8 cellular contexts compared by ENCODE assay signal in the genomic region with DNA sequence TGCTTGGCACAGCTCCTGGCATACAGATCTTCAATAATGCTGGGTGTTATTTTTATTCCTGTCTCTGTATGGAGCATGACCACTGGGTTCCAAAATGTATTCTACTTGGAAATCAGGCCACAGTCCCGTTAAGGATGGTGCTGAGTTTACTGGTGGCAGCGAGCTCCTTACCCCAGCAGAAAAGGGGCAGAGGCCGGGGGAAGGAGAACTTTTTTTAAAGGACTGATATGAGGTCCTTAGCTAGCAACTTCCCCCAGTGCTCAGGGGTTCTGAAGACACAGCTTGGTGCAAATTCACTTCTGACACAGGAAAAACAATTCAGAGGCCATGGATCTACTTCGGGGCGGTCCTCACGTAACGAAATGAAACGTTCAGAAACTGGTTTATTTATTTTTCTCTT. TPM values are rescaled to one million over a fixed set of nuclear protein-coding genes. Genes with fewer than 3 reads are reported as not detected.
A peak's percentile ranks its signal among the peaks of the same experiment; 100 is the strongest.
DNase-seq lines count a peak whose midpoint lies in the region; ATAC-seq and TF ChIP-seq lines count a peak whose summit lies in the region.

No MANE protein-coding gene starts in this region.

- peak; percentile 1 for ATAC-seq in activated CD4-positive, alpha-beta T cell treated with anti-CD3 and anti-CD28 coated beads for 36 hours
- ATAC-seq in activated CD4-positive, CD25-positive, alpha-beta regulatory T cell treated with anti-CD3 and anti-CD28 coated beads, Interleukin-2, amount 50 U/mL, for 24 hours: no peak

- peaks cover 34% of the 10 kb centered on the region for H3K36me3 Mint-ChIP-seq in activated CD4-positive, alpha-beta T cell treated with anti-CD3 and anti-CD28 coated beads for 36 hours (ENCODE audit: low read depth)

- peaks cover 35% of the 10 kb centered on the region for H3K4me1 Mint-ChIP-seq in activated CD4-positive, alpha-beta T cell treated with anti-CD3 and anti-CD28 coated beads for 36 hours

- CTCF ChIA-PET in activated CD4-positive, alpha-beta T cell treated with anti-CD3 and anti-CD28 coated beads for 36 hours (lab: Charles Lee): interaction anchor here (1.0 to 1.6 kb wide), 3 partner anchors 10 to 39 kb away, joined by 3 to 5 read pairs (median 5); no protein-coding TSS in a partner anchor

- TF ChIP-seq CTCF in SU-DHL-6 (IDR thresholded peaks at IDR 0.05; ENCODE audit: insufficient read depth, low read length, poor library complexity, severe bottlenecking) (no peak), fibroblast of pulmonary artery (IDR thresholded peaks at IDR 0.05; ENCODE audit: low read length, missing control alignments) (no peak)

- H2AFZ ChIP-seq in SU-DHL-6 (ENCODE audit: low read depth, low read length, severe bottlenecking): peak overlapping the region; percentile 50

- peaks cover 17% of the 10 kb centered on the region for H3K36me3 ChIP-seq in SU-DHL-6 (ENCODE audit: low read length)
- H3K36me3 ChIP-seq in rectal smooth muscle tissue (ENCODE audit: control insufficient read depth, insufficient read depth, low read length): no peaks in the 10 kb centered on the region

- DNase-seq in activated CD4-positive, alpha-beta T cell treated with anti-CD3 and anti-CD28 coated beads for 36 hours: no peak
- DNase-seq in activated CD4-positive, alpha-beta T cell treated with anti-CD3 and anti-CD28 coated beads for 1 hour: no peak
- DNase-seq in fibroblast of pulmonary artery (ENCODE audit: low read depth): no peak
- no peak for DNase-seq in stimulated activated naive CD4-positive, alpha-beta T cell treated with Interleukin-2 at 50 U/mL for 16 hours (lab: John Stamatoyannopoulos, UW)
- no peak for DNase-seq in DMS153 treated with DMSO at 0.1 percent for 48 hours (lab: John Stamatoyannopoulos, UW; ENCODE audit: unreplicated experiment)

- H3K27ac Mint-ChIP-seq in activated CD4-positive, alpha-beta T cell treated with anti-CD3 and anti-CD28 coated beads for 36 hours: peak overlapping the region; percentile 87

- H3K27me3 ChIP-seq in SU-DHL-6 (ENCODE audit: low read length) (no peaks in the 10 kb centered on the region), rectal smooth muscle tissue (ENCODE audit: control insufficient read depth, insufficient read depth, low read length) (no peaks in the 10 kb centered on the region)

- H3K27ac ChIP-seq in SU-DHL-6 (ENCODE audit: low read depth, low read length) (no peak overlapping the region), rectal smooth muscle tissue (ENCODE audit: low read depth, low read length) (peak overlapping the region; percentile 96)

- no peaks in the 10 kb centered on the region for H3F3A ChIP-seq in SU-DHL-6 (ENCODE audit: insufficient read depth)

- H3K4me3 ChIP-seq in SU-DHL-6 (ENCODE audit: insufficient read depth, low read length, poor library complexity, severe bottlenecking): peak overlapping the region; percentile 69
- peak overlapping the region; percentile 68 for H3K4me3 ChIP-seq in fibroblast of pulmonary artery (replicated peaks; ENCODE audit: low read depth, low read length)
- peak overlapping the region; percentile 79 for H3K4me3 ChIP-seq in rectal smooth muscle tissue (ENCODE audit: low read length)

- intact Hi-C loops in activated CD4-positive, alpha-beta T cell treated with anti-CD3 and anti-CD28 coated beads for 36 hours (cut with DNase I, micrococcal nuclease): loop anchor here in 1 of 2 experiments (5.0 to 10.0 kb wide), 2 partner anchors 1308 to 1425 kb away; no protein-coding TSS in a partner anchor

- POLR2A ChIA-PET in activated CD4-positive, alpha-beta T cell treated with anti-CD3 and anti-CD28 coated beads for 36 hours (lab: Charles Lee): interaction anchor here (0.7 kb wide), 2 partner anchors 13 to 33 kb away, joined by 3 read pairs; no protein-coding TSS in a partner anchor

- peak overlapping the region; percentile 84 for H3K4me3 Mint-ChIP-seq in activated CD4-positive, alpha-beta T cell treated with anti-CD3 and anti-CD28 coated beads for 36 hours

- H3K27me3 Mint-ChIP-seq in activated CD4-positive, alpha-beta T cell treated with anti-CD3 and anti-CD28 coated beads for 36 hours: no peaks in the 10 kb centered on the region

- no peaks in the 10 kb centered on the region for H3K9me3 Mint-ChIP-seq in activated CD4-positive, alpha-beta T cell treated with anti-CD3 and anti-CD28 coated beads for 36 hours (ENCODE audit: low read depth)

- no peaks in the 10 kb centered on the region for H3K9me2 ChIP-seq in SU-DHL-6 (replicated peaks; ENCODE audit: insufficient read depth, low read length)

- peaks cover 24% of the 10 kb centered on the region for H4K20me1 ChIP-seq in SU-DHL-6 (ENCODE audit: low read depth, low read length)

- H3K4me2 ChIP-seq in SU-DHL-6 (ENCODE audit: low read depth, low read length, poor library complexity, severe bottlenecking): peak overlapping the region; percentile 77

- peak overlapping the region; percentile 85 for H3K9ac ChIP-seq in SU-DHL-6 (ENCODE audit: low read length)
- peak overlapping the region; percentile 90 for H3K9ac ChIP-seq in rectal smooth muscle tissue (ENCODE audit: low read length)

- H3K79me2 ChIP-seq in SU-DHL-6 (ENCODE audit: insufficient read depth, low read length): peaks cover 41% of the 10 kb centered on the region

- H3K4me1 ChIP-seq in rectal smooth muscle tissue (ENCODE audit: control insufficient read depth, insufficient read depth, low read length): peaks cover 15% of the 10 kb centered on the region

- no peaks in the 10 kb centered on the region for H3K9me3 ChIP-seq in SU-DHL-6 (ENCODE audit: insufficient read depth, low read length)

RNA-seq across cellular contexts. Expression of gene RDH14, which starts 0.9 kb away (rescaled TPM):
- total RNA-seq in activated CD4-positive, alpha-beta T cell treated with anti-CD3 and anti-CD28 coated beads for 36 hours: 10 to 100 TPM; 16.1 to 18.3 TPM

RNA-seq across cellular contexts. Expression of gene NT5C1B, which starts 29.8 kb away (rescaled TPM):
- not detected for total RNA-seq in activated CD4-positive, alpha-beta T cell treated with anti-CD3 and anti-CD28 coated beads for 36 hours
